19 cellular contexts compared by ENCODE assay signal in genomic region chr11:8760896-8761295, GRCh38.
DNase-seq lines count a peak whose midpoint lies in the region; ATAC-seq, FAIRE-seq and TF ChIP-seq lines count a peak whose summit lies in the region.
"Had no signal": no experiment of that assay in that cellular context is flagged by ENCODE, and none has a peak within 500 bp of the region (broad histone marks: within the 10 kb centered on the region; RNA-seq: fewer than 3 reads in every experiment).

No MANE protein-coding gene starts in this region.

- no peak for TF ChIP-seq POLR2A in esophagus squamous epithelium (IDR thresholded peaks at IDR 0.05)

- no peak for DNase-seq in D721Med (ENCODE audit: insufficient read length, low spot score)
- DNase-seq in NCI-H2171 (lab: John Stamatoyannopoulos, UW), result peak; percentile 17
- no peak for DNase-seq in esophagus squamous epithelium (lab: John Stamatoyannopoulos, UW)
- no peak for DNase-seq in COLO829 (ENCODE audit: low spot score)
- DNase-seq in OCI-M2 (lab: John Stamatoyannopoulos, UW; ENCODE audit: unreplicated experiment), result no peak
- no peak for DNase-seq in foreskin melanocyte
- DNase-seq: activated CD4-positive, alpha-beta T cell treated with anti-CD3 and anti-CD28 coated beads, Interleukin-2, amount 50 U/mL, for 48 hours; DMS53; GOT3; hippocampal formation; left colon; MM.1S; natural killer cell; SJCRH30; stimulated activated CD4-positive, alpha-beta T cell treated with anti-CD3 and anti-CD28 coated beads, Interleukin-1b, Interleukin-23, amount 100 ng/mL, for 48 hours had no signal

- peaks cover 0 to 12% (median 0%) of the 10 kb centered on the region in 3 donors for H3K36me3 ChIP-seq in esophagus squamous epithelium
- no peaks in the 10 kb centered on the region for H3K36me3 ChIP-seq in rectal smooth muscle tissue (ENCODE audit: control insufficient read depth, insufficient read depth, low read length)
- H3K36me3 ChIP-seq: SJCRH30 had no signal

- H3K4me1 ChIP-seq in esophagus squamous epithelium (peaks cover 16 to 65% (median 36%) of the 10 kb centered on the region in 3 donors), rectal smooth muscle tissue (ENCODE audit: control insufficient read depth, insufficient read depth, low read length) (peaks cover 71% of the 10 kb centered on the region)

- intact Hi-C loops in esophagus squamous epithelium (cut with DNase I), result no loop called here

- H3K4me3 ChIP-seq in esophagus squamous epithelium (no peak overlapping the region), rectal smooth muscle tissue (ENCODE audit: low read length) (no peak overlapping the region)
- H3K4me3 ChIP-seq: SJCRH30 had no signal

- FAIRE-seq in D721Med (lab: Jason Lieb, UNC), result peak; percentile 79
- FAIRE-seq: colon had no signal

- H3K27me3 ChIP-seq in esophagus squamous epithelium, result no peaks in the 10 kb centered on the region
- no peaks in the 10 kb centered on the region for H3K27me3 ChIP-seq in rectal smooth muscle tissue (ENCODE audit: control insufficient read depth, insufficient read depth, low read length)
- H3K27me3 ChIP-seq: SJCRH30 had no signal

- no peaks in the 10 kb centered on the region for H3K9me3 ChIP-seq in esophagus squamous epithelium
- H3K9me3 ChIP-seq: SJCRH30 had no signal

- H3K27ac ChIP-seq in esophagus squamous epithelium (peak overlapping the region; percentile 0 to 79 (median 68)), rectal smooth muscle tissue (ENCODE audit: low read depth, low read length) (peak overlapping the region; percentile 86)
- H3K27ac ChIP-seq: epithelial cell of prostate, SJCRH30 had no signal

- no peak overlapping the region for H3K9ac ChIP-seq in rectal smooth muscle tissue (ENCODE audit: low read length)

- TF ChIP-seq CTCF in D721Med (IDR thresholded peaks at IDR 0.05; ENCODE audit: insufficient read depth, missing control alignments) (no peak), esophagus squamous epithelium (IDR thresholded peaks at IDR 0.05) (no peak)

- no peak for ATAC-seq in HG02981 (IDR thresholded peaks at IDR 0.05; ENCODE audit: unreplicated experiment)
- ATAC-seq: left colon, natural killer cell had no signal
